Comparison of ENCODE assay signal across 15 cellular contexts in genomic region chr18:59481436-59481835, GRCh38.
A peak's percentile ranks its signal among the peaks of the same experiment; 100 is the strongest.
DNase-seq lines count a peak whose midpoint lies in the region; ATAC-seq and TF ChIP-seq lines count a peak whose summit lies in the region.
"Had no signal": no experiment of that assay in that cellular context is flagged by ENCODE, and none has a peak within 500 bp of the region (broad histone marks: within the 10 kb centered on the region; RNA-seq: fewer than 3 reads in every experiment).

No MANE protein-coding gene starts in this region.

- DNase-seq in LHCN-M2 (ENCODE audit: low read depth), result peak; percentile 58
- DNase-seq in fibroblast of gingiva (ENCODE audit: low read depth), result peak; percentile 30
- peak; percentile 61 for DNase-seq in iris pigment epithelial cell (ENCODE audit: low read depth)
- no peak for DNase-seq in T-cell
- no peak for DNase-seq in WERI-Rb-1
- no peak for DNase-seq in right lobe of liver
- DNase-seq in transverse colon, result no peak
- DNase-seq: ACHN; AML-193; CD4-positive, alpha-beta T cell; DMS153; DMS79; H9 had no signal

- no peak overlapping the region for H3K4me3 Mint-ChIP-seq in T-cell
- H3K4me3 Mint-ChIP-seq: CD4-positive, alpha-beta T cell; H9 had no signal

- in situ Hi-C loops in transverse colon (cut with MboI; ENCODE audit: low pct_ligation_motif_present in 1 of 4, low pct_unique_long_range_greater_than_20kb in 1 of 4, low sequenced_read_pairs in 3 of 4), result no loop called here

- TF ChIP-seq CTCF in WERI-Rb-1 (IDR thresholded peaks at IDR 0.05; ENCODE audit: low read depth, low read length) (no peak), right lobe of liver (IDR thresholded peaks at IDR 0.05) (no peak), transverse colon (IDR thresholded peaks at IDR 0.05) (no peak)

- no peaks in the 10 kb centered on the region for H3K36me3 Mint-ChIP-seq in T-cell

- no peaks in the 10 kb centered on the region for H3K36me3 ChIP-seq in WERI-Rb-1
- no peaks in the 10 kb centered on the region for H3K36me3 ChIP-seq in right lobe of liver
- H3K36me3 ChIP-seq in transverse colon, result no peaks in the 10 kb centered on the region

- H3K4me1 Mint-ChIP-seq in T-cell, result no peaks in the 10 kb centered on the region
- H3K4me1 Mint-ChIP-seq: H9 had no signal

- H3K9me3 ChIP-seq in WERI-Rb-1 (ENCODE audit: severe bottlenecking), result no peaks in the 10 kb centered on the region
- H3K9me3 ChIP-seq in right lobe of liver, result no peaks in the 10 kb centered on the region
- no peaks in the 10 kb centered on the region for H3K9me3 ChIP-seq in transverse colon

- H3K9me3 Mint-ChIP-seq in T-cell, result no peaks in the 10 kb centered on the region
- H3K9me3 Mint-ChIP-seq: CD4-positive, alpha-beta T cell; H9 had no signal

- WGBS in right lobe of liver (ENCODE audit: insufficient coverage, low coverage, low lambda C conversion rate, missing lambda C conversion rate), result 37% methylated on average over 3 of the region's 3 CpGs
- WGBS in transverse colon (ENCODE audit: low coverage in 1 of 2), 2 donors, result 37 to 56% methylated on average over 2 to 3 of the region's 3 CpGs

- H3K4me3 ChIP-seq in WERI-Rb-1 (ENCODE audit: low read depth, low read length), result no peak overlapping the region
- H3K4me3 ChIP-seq in right lobe of liver, result no peak overlapping the region
- no peak overlapping the region for H3K4me3 ChIP-seq in transverse colon
- H3K4me3 ChIP-seq: GM12878 had no signal

- H3K27ac Mint-ChIP-seq in T-cell, result no peak overlapping the region
- H3K27ac Mint-ChIP-seq: CD4-positive, alpha-beta T cell; H9 had no signal

- H3K4me1 ChIP-seq in right lobe of liver (no peaks in the 10 kb centered on the region), transverse colon (no peaks in the 10 kb centered on the region)

- TF ChIP-seq POLR2A in right lobe of liver (IDR thresholded peaks at IDR 0.05) (no peak), transverse colon (IDR thresholded peaks at IDR 0.05) (no peak)

- ATAC-seq in T-cell (replicated peaks in 1 of 4) (no peak), right lobe of liver (no peak)
- ATAC-seq: GM12878 had no signal

- POLR2A ChIA-PET in T-cell (lab: Charles Lee), result no interaction called here

- H3K27ac ChIP-seq in WERI-Rb-1 (no peak overlapping the region), right lobe of liver (no peak overlapping the region), transverse colon (no peak overlapping the region)
- H3K27ac ChIP-seq: C4-2B had no signal

- no peak for TF ChIP-seq EP300 in transverse colon (IDR thresholded peaks at IDR 0.05; ENCODE audit: low read depth)

- peaks cover 6 to 21% of the 10 kb centered on the region in 2 donors for H3K27me3 Mint-ChIP-seq in T-cell

- CTCF ChIA-PET in T-cell (lab: Charles Lee), result no interaction called here

- no peaks in the 10 kb centered on the region for H3K27me3 ChIP-seq in WERI-Rb-1 (ENCODE audit: insufficient read depth, low read depth, severe bottlenecking)
- H3K27me3 ChIP-seq in right lobe of liver, result no peaks in the 10 kb centered on the region
- H3K27me3 ChIP-seq in transverse colon, result no peaks in the 10 kb centered on the region

- intact Hi-C loops in right lobe of liver (cut with DNase I), result no loop called here
- intact Hi-C loops in transverse colon (cut with DNase I; ENCODE audit: low total_unique reads), result no loop called here

Comparison
In these comparisons a context has a peak if more than half of its experiments do, and no peak if none do; other contexts are left out.
1. DNase-seq: peak in LHCN-M2 (single experiment), fibroblast of gingiva (single experiment) and iris pigment epithelial cell (single experiment); none in T-cell (0 of 34), WERI-Rb-1 (single experiment), right lobe of liver (0 of 3) and transverse colon (single experiment).